Comparison of ENCODE assay signal across 29 cellular contexts in genomic region chr10:67878133-67878532, GRCh38. TPM values are rescaled to one million over a fixed set of nuclear protein-coding genes. Genes with fewer than 3 reads are reported as not detected.
"Had no signal": no experiment of that assay in that cellular context is flagged by ENCODE, and none has a peak within 500 bp of the region (broad histone marks: within the 10 kb centered on the region; RNA-seq: fewer than 3 reads in every experiment).

No MANE protein-coding gene starts in this region.

- H3K9ac ChIP-seq: neural progenitor cell had no signal

- H3K4me3 Mint-ChIP-seq: naive thymus-derived CD4-positive, alpha-beta T cell; natural killer cell; nephron; neural progenitor cell; stimulated activated memory B cell treated with anti-CD40 and anti-IgM and Interleukin-4, amounts not matched to agents 10 μg/mL and 1 μg/mL and 100 μg/mL, for 72 hours; stimulated activated naive CD8-positive, alpha-beta T cell treated with anti-CD3 and anti-CD28 coated beads, Interleukin-15, amount 100 ng/mL, for 72 hours; type B pancreatic cell had no signal

- FAIRE-seq: pancreas, small intestine had no signal

- H3K4me2 ChIP-seq: neural progenitor cell had no signal

- H3K27me3 Mint-ChIP-seq: progenitor cell of endocrine pancreas; stimulated activated memory B cell treated with anti-CD40 and anti-IgM and Interleukin-4, amounts not matched to agents 10 μg/mL and 1 μg/mL and 100 μg/mL, for 72 hours; stimulated activated naive CD8-positive, alpha-beta T cell treated with anti-CD3 and anti-CD28 coated beads, Interleukin-15, amount 100 ng/mL, for 72 hours; type B pancreatic cell had no signal

- H3K4me1 Mint-ChIP-seq: naive thymus-derived CD4-positive, alpha-beta T cell; natural killer cell; nephron; neural progenitor cell; stimulated activated naive CD8-positive, alpha-beta T cell treated with anti-CD3 and anti-CD28 coated beads, Interleukin-15, amount 100 ng/mL, for 72 hours had no signal

- H3K9me3 ChIP-seq: pancreas, psoas muscle, right lobe of liver, sigmoid colon, suprapubic skin, testis, tibial artery, transverse colon, upper lobe of right lung, uterus had no signal

- H3K27me3 ChIP-seq: neural progenitor cell, pancreas, right lobe of liver, sigmoid colon, suprapubic skin, testis, tibial artery, transverse colon, upper lobe of right lung, uterus had no signal

- H3K36me3 Mint-ChIP-seq: naive thymus-derived CD4-positive, alpha-beta T cell; natural killer cell; neural progenitor cell; stimulated activated memory B cell treated with anti-CD40 and anti-IgM and Interleukin-4, amounts not matched to agents 10 μg/mL and 1 μg/mL and 100 μg/mL, for 72 hours; type B pancreatic cell had no signal

- H2AFZ ChIP-seq: neural progenitor cell had no signal

- H3K27ac Mint-ChIP-seq: naive thymus-derived CD4-positive, alpha-beta T cell; natural killer cell; nephron; neural progenitor cell; stimulated activated memory B cell treated with anti-CD40 and anti-IgM and Interleukin-4, amounts not matched to agents 10 μg/mL and 1 μg/mL and 100 μg/mL, for 72 hours; stimulated activated naive CD8-positive, alpha-beta T cell treated with anti-CD3 and anti-CD28 coated beads, Interleukin-15, amount 100 ng/mL, for 72 hours; type B pancreatic cell had no signal

- H3K9me3 Mint-ChIP-seq: naive thymus-derived CD4-positive, alpha-beta T cell; natural killer cell; nephron; neural progenitor cell; stimulated activated memory B cell treated with anti-CD40 and anti-IgM and Interleukin-4, amounts not matched to agents 10 μg/mL and 1 μg/mL and 100 μg/mL, for 72 hours; stimulated activated naive CD8-positive, alpha-beta T cell treated with anti-CD3 and anti-CD28 coated beads, Interleukin-15, amount 100 ng/mL, for 72 hours; type B pancreatic cell had no signal

- H3K4me3 ChIP-seq: neural progenitor cell, pancreas, psoas muscle, right lobe of liver, sigmoid colon, suprapubic skin, testis, tibial artery, transverse colon, upper lobe of right lung, uterus had no signal

- H3K36me3 ChIP-seq: neural progenitor cell, pancreas, right lobe of liver, sigmoid colon, suprapubic skin, tibial artery, transverse colon, upper lobe of right lung, uterus had no signal

- ATAC-seq: naive thymus-derived CD4-positive, alpha-beta T cell; natural killer cell; pancreas; psoas muscle; right cardiac atrium; right lobe of liver; stimulated activated memory B cell treated with anti-CD40 and anti-IgM and Interleukin-4, amounts not matched to agents 10 μg/mL and 1 μg/mL and 100 μg/mL, for 72 hours; stimulated activated naive CD8-positive, alpha-beta T cell treated with anti-CD3 and anti-CD28 coated beads, Interleukin-15, amount 100 ng/mL, for 72 hours; stimulated activated naive CD8-positive, alpha-beta T cell treated with anti-CD3 and anti-CD28 coated beads, Interleukin-15, Interleukin-2, amounts not matched to agents 100 U/mL and 50 U/mL, for 24 hours; upper lobe of right lung had no signal

- H3K27ac ChIP-seq: neural progenitor cell, pancreas, psoas muscle, right lobe of liver, sigmoid colon, suprapubic skin, testis, tibial artery, transverse colon, upper lobe of right lung, uterus had no signal

- H3K4me1 ChIP-seq: neural progenitor cell, pancreas, psoas muscle, right lobe of liver, sigmoid colon, suprapubic skin, tibial artery, transverse colon, upper lobe of right lung, uterus had no signal

- DNase-seq: naive thymus-derived CD4-positive, alpha-beta T cell; natural killer cell; occipital lobe; pancreas; psoas muscle; right cardiac atrium; right lobe of liver; sigmoid colon; small intestine; stimulated activated CD4-positive, alpha-beta T cell treated with anti-CD3 and anti-CD28 coated beads, Interleukin-15, amount 100 ng/mL, for 24 hours; stimulated activated CD4-positive, alpha-beta T cell treated with anti-CD3 and anti-CD28 coated beads, Interleukin-2, amount 100 ng/mL, for 24 hours; stimulated activated CD4-positive, alpha-beta T cell treated with anti-CD3 and anti-CD28 coated beads, Interleukin-4, amount 100 ng/mL, for 1 hour; stimulated activated CD4-positive, alpha-beta T cell treated with anti-CD3 and anti-CD28 coated beads, Interleukin-4, amount 100 ng/mL, for 4 hours; stimulated activated CD8-positive, alpha-beta memory T cell treated with anti-CD3 and anti-CD28 coated beads, Interleukin-4, amount 100 ng/mL, for 48 hours; stimulated activated naive CD4-positive, alpha-beta T cell; stimulated activated naive CD8-positive, alpha-beta T cell treated with anti-CD3 and anti-CD28 coated beads, Interleukin-15, amount 100 ng/mL, for 72 hours; stimulated activated naive CD8-positive, alpha-beta T cell treated with anti-CD3 and anti-CD28 coated beads, Interleukin-15, Interleukin-2, amounts not matched to agents 100 U/mL and 50 U/mL, for 24 hours; substantia nigra; testis; tibial artery; transverse colon; upper lobe of right lung; uterus had no signal

RNA-seq across cellular contexts. Expression of gene DNAJC12, which starts 40.1 kb away (rescaled TPM):
- total RNA-seq: natural killer cell had no signal
